16 cellular contexts compared by ENCODE assay signal in the genomic region with DNA sequence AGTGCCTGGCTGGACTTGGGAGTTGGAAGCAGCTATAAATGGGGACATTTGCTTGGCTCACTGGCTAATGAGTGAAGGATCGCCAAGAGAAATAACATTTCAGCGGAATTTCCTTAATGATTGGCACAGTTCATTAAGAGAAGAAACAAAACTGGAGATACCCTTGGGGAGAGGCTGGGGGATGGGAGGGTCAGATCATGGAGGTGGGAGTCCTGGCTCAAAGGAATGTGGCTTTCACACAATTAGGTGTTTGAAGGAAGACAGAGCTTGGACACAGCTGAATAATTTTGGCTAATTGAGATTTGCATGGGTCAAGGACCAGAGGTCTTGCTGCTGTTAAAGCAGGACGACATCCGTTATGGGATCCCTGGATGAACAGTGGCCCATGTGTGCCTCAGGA.
A peak's percentile ranks its signal among the peaks of the same experiment; 100 is the strongest.
DNase-seq lines count a peak whose midpoint lies in the region; ATAC-seq and TF ChIP-seq lines count a peak whose summit lies in the region.
"Had no signal": no experiment of that assay in that cellular context is flagged by ENCODE, and none has a peak within 500 bp of the region (broad histone marks: within the 10 kb centered on the region; RNA-seq: fewer than 3 reads in every experiment).

No MANE protein-coding gene starts in this region.

- H3K27ac ChIP-seq in testis = no peak overlapping the region
- H3K27ac ChIP-seq: 22Rv1; A549; BLaER1 treated with 17β-estradiol and CSF1 and Interleukin-3, amounts not matched to agents 10 nM and 100 nM had no signal

- H3K4me3 ChIP-seq in testis = no peak overlapping the region
- H3K4me3 ChIP-seq: A549; BLaER1 treated with 17β-estradiol and CSF1 and Interleukin-3, amounts not matched to agents 10 nM and 100 nM; GM12878 had no signal

- TF ChIP-seq CTCF in nephron (IDR thresholded peaks at IDR 0.05; ENCODE audit: unreplicated experiment in 3 of 3) (no peak), testis (IDR thresholded peaks at IDR 0.05) (no peak)

- H3K9me3 Mint-ChIP-seq in activated naive CD4-positive, alpha-beta T cell treated with anti-CD3 and anti-CD28 coated beads, Interleukin-2, amount 50 U/mL, for 24 hours = peaks cover 4% of the 10 kb centered on the region
- H3K9me3 Mint-ChIP-seq in activated naive CD4-positive, alpha-beta T cell treated with anti-CD3 and anti-CD28 coated beads, Interleukin-2, amount 10 ng/mL, durations not matched to agents 7 days and 5 days = peaks cover 7% of the 10 kb centered on the region
- H3K9me3 Mint-ChIP-seq in nephron = peaks cover 7% of the 10 kb centered on the region
- H3K9me3 Mint-ChIP-seq: CD8-positive, alpha-beta T cell had no signal

- peaks cover 25% of the 10 kb centered on the region for H3K4me1 Mint-ChIP-seq in activated naive CD4-positive, alpha-beta T cell treated with anti-CD3 and anti-CD28 coated beads, Interleukin-2, amount 50 U/mL, for 24 hours
- H3K4me1 Mint-ChIP-seq in activated naive CD4-positive, alpha-beta T cell treated with anti-CD3 and anti-CD28 coated beads, Interleukin-2, amount 10 ng/mL, durations not matched to agents 7 days and 5 days = no peaks in the 10 kb centered on the region
- peaks cover 25% of the 10 kb centered on the region for H3K4me1 Mint-ChIP-seq in nephron

- no peak for DNase-seq in activated naive CD4-positive, alpha-beta T cell treated with anti-CD3 and anti-CD28 coated beads, Interleukin-2, amount 10 ng/mL, durations not matched to agents 7 days and 5 days
- DNase-seq in retina (peak; percentile 53), testis (no peak), NCI-H526 treated with DMSO at 0.1 percent for 48 hours (lab: John Stamatoyannopoulos, UW) (no peak)
- DNase-seq: CD8-positive, alpha-beta T cell; H9; KBM-7 had no signal

- no peaks in the 10 kb centered on the region for H3K9me3 ChIP-seq in testis

- no peaks in the 10 kb centered on the region for H3K27me3 ChIP-seq in testis
- H3K27me3 ChIP-seq: BLaER1 treated with 17β-estradiol and CSF1 and Interleukin-3, amounts not matched to agents 10 nM and 100 nM had no signal

- peak overlapping the region; percentile 5 for H3K27ac Mint-ChIP-seq in activated naive CD4-positive, alpha-beta T cell treated with anti-CD3 and anti-CD28 coated beads, Interleukin-2, amount 50 U/mL, for 24 hours
- H3K27ac Mint-ChIP-seq in activated naive CD4-positive, alpha-beta T cell treated with anti-CD3 and anti-CD28 coated beads, Interleukin-2, amount 10 ng/mL, durations not matched to agents 7 days and 5 days = no peak overlapping the region
- H3K27ac Mint-ChIP-seq in nephron = peak overlapping the region; percentile 6 to 83 (median 37)
- H3K27ac Mint-ChIP-seq: CD8-positive, alpha-beta T cell; IgD-negative memory B cell had no signal

- CTCF ChIA-PET in activated naive CD4-positive, alpha-beta T cell treated with anti-CD3 and anti-CD28 coated beads, Interleukin-2, amount 10 ng/mL, durations not matched to agents 7 days and 5 days (lab: Charles Lee) = no interaction called here

- H3K36me3 Mint-ChIP-seq in activated naive CD4-positive, alpha-beta T cell treated with anti-CD3 and anti-CD28 coated beads, Interleukin-2, amount 50 U/mL, for 24 hours = peaks cover 1% of the 10 kb centered on the region
- no peaks in the 10 kb centered on the region for H3K36me3 Mint-ChIP-seq in activated naive CD4-positive, alpha-beta T cell treated with anti-CD3 and anti-CD28 coated beads, Interleukin-2, amount 10 ng/mL, durations not matched to agents 7 days and 5 days
- peaks cover 7% of the 10 kb centered on the region for H3K36me3 Mint-ChIP-seq in nephron (ENCODE audit: low read depth)
- H3K36me3 Mint-ChIP-seq: CD8-positive, alpha-beta T cell had no signal

- intact Hi-C loops in testis (cut with DNase I; ENCODE audit: low total_unique reads) = no loop called here

- no peaks in the 10 kb centered on the region for H3K36me3 ChIP-seq in testis (ENCODE audit: low read depth, missing control alignments)
- H3K36me3 ChIP-seq: BLaER1 treated with 17β-estradiol and CSF1 and Interleukin-3, amounts not matched to agents 10 nM and 100 nM had no signal

- no peaks in the 10 kb centered on the region for H3K27me3 Mint-ChIP-seq in activated naive CD4-positive, alpha-beta T cell treated with anti-CD3 and anti-CD28 coated beads, Interleukin-2, amount 50 U/mL, for 24 hours
- peaks cover 3% of the 10 kb centered on the region for H3K27me3 Mint-ChIP-seq in activated naive CD4-positive, alpha-beta T cell treated with anti-CD3 and anti-CD28 coated beads, Interleukin-2, amount 10 ng/mL, durations not matched to agents 7 days and 5 days
- H3K27me3 Mint-ChIP-seq in nephron (ENCODE audit: low read depth) = peaks cover 9% of the 10 kb centered on the region

- 39 to 60% methylated on average over 4 of the region's 4 CpGs for WGBS in testis, 2 donors

- no peak overlapping the region for H3K4me3 Mint-ChIP-seq in activated naive CD4-positive, alpha-beta T cell treated with anti-CD3 and anti-CD28 coated beads, Interleukin-2, amount 50 U/mL, for 24 hours
- H3K4me3 Mint-ChIP-seq in activated naive CD4-positive, alpha-beta T cell treated with anti-CD3 and anti-CD28 coated beads, Interleukin-2, amount 10 ng/mL, durations not matched to agents 7 days and 5 days = no peak overlapping the region
- no peak overlapping the region for H3K4me3 Mint-ChIP-seq in nephron
- H3K4me3 Mint-ChIP-seq: CD8-positive, alpha-beta T cell; H9; IgD-negative memory B cell had no signal

- no peak for ATAC-seq in GM21526 (IDR thresholded peaks at IDR 0.05; ENCODE audit: low FRiP score, unreplicated experiment)
- ATAC-seq: A549; CD8-positive, alpha-beta T cell; GM12878; HepG2 had no signal

- no peaks in the 10 kb centered on the region for H3K4me1 ChIP-seq in testis

- no peak for TF ChIP-seq POLR2A in testis (IDR thresholded peaks at IDR 0.05)
